ENCODE assay signal across 12 cellular contexts in genomic region chr2:189022002-189022401, GRCh38. TPM values are rescaled to one million over a fixed set of nuclear protein-coding genes. Genes with fewer than 3 reads are reported as not detected.
DNase-seq lines count a peak whose midpoint lies in the region; ATAC-seq and TF ChIP-seq lines count a peak whose summit lies in the region.
"Had no signal": no experiment of that assay in that cellular context is flagged by ENCODE, and none has a peak within 500 bp of the region (broad histone marks: within the 10 kb centered on the region; RNA-seq: fewer than 3 reads in every experiment).

No MANE protein-coding gene starts in this region.

- DNase-seq in HCEC 1CT = peak; percentile 96
- DNase-seq in coronary artery (ENCODE audit: low spot score) = no peak
- DNase-seq in upper lobe of right lung = no peak
- DNase-seq in GDM1 (lab: John Stamatoyannopoulos, UW) = no peak
- no peak for DNase-seq in NCI-H2196 treated with DMSO at 0.1 percent for 48 hours (lab: John Stamatoyannopoulos, UW; ENCODE audit: unreplicated experiment)
- no peak for DNase-seq in WTC11 (ENCODE audit: low spot score)
- DNase-seq: DMS79, head of caudate nucleus, T1000 had no signal

- H3K4me1 Mint-ChIP-seq in WTC11 = no peaks in the 10 kb centered on the region
- H3K4me1 Mint-ChIP-seq: stimulated activated effector memory CD8-positive, alpha-beta T cell treated with anti-CD3 and anti-CD28 coated beads, Interleukin-12 subunit alpha, Interleukin-12 subunit beta, amount 100 ng/mL, for 72 hours had no signal

- H3K36me3 ChIP-seq in muscle layer of duodenum (ENCODE audit: control insufficient read depth in 1 of 2, insufficient read depth in 2 of 2, low read length in 2 of 2) (no peaks in the 10 kb centered on the region), upper lobe of right lung (no peaks in the 10 kb centered on the region)

- no peaks in the 10 kb centered on the region; the same call in 1 of the 2 replicates for H3K27me3 Mint-ChIP-seq in WTC11 (ENCODE audit: low read depth)

- H3K4me3 Mint-ChIP-seq in WTC11 = no peak overlapping the region
- H3K4me3 Mint-ChIP-seq: stimulated activated effector memory CD8-positive, alpha-beta T cell treated with anti-CD3 and anti-CD28 coated beads, Interleukin-12 subunit alpha, Interleukin-12 subunit beta, amount 100 ng/mL, for 72 hours had no signal

- TF ChIP-seq CTCF in coronary artery (IDR thresholded peaks at IDR 0.05) (no peak), upper lobe of right lung (IDR thresholded peaks at IDR 0.05) (no peak), WTC11 (IDR thresholded peaks at IDR 0.05) (no peak)

- no peaks in the 10 kb centered on the region for H3K9me3 ChIP-seq in muscle layer of duodenum (ENCODE audit: control insufficient read depth in 1 of 2, low read length in 2 of 2)
- H3K9me3 ChIP-seq in upper lobe of right lung = no peaks in the 10 kb centered on the region

- no peak overlapping the region for H3K27ac Mint-ChIP-seq in WTC11
- H3K27ac Mint-ChIP-seq: stimulated activated effector memory CD8-positive, alpha-beta T cell treated with anti-CD3 and anti-CD28 coated beads, Interleukin-12 subunit alpha, Interleukin-12 subunit beta, amount 100 ng/mL, for 72 hours had no signal

- H3K4me1 ChIP-seq in muscle layer of duodenum (ENCODE audit: control insufficient read depth in 1 of 2, insufficient read depth in 2 of 2, low read length in 2 of 2) (no peaks in the 10 kb centered on the region), upper lobe of right lung (no peaks in the 10 kb centered on the region)

- CTCF ChIA-PET in WTC11 (lab: Charles Lee) = no interaction called here

- intact Hi-C loops in upper lobe of right lung (cut with DNase I) = no loop called here

- no peaks in the 10 kb centered on the region for H3K27me3 ChIP-seq in muscle layer of duodenum (ENCODE audit: low read depth, low read length)
- no peaks in the 10 kb centered on the region for H3K27me3 ChIP-seq in upper lobe of right lung

- H3K27ac ChIP-seq in coronary artery = peak overlapping the region; percentile 36 to 70
- H3K27ac ChIP-seq in muscle layer of duodenum (ENCODE audit: low read length) = peak overlapping the region; percentile 64
- peak overlapping the region; percentile 14 for H3K27ac ChIP-seq in upper lobe of right lung

- H3K4me3 ChIP-seq in coronary artery = no peak overlapping the region
- no peak overlapping the region for H3K4me3 ChIP-seq in muscle layer of duodenum (ENCODE audit: low read depth in 1 of 2, low read length in 2 of 2)
- H3K4me3 ChIP-seq in upper lobe of right lung = no peak overlapping the region

- POLR2A ChIA-PET in WTC11 (lab: Charles Lee) = no interaction called here

- ATAC-seq in upper lobe of right lung (no peak), WTC11 (no peak)
- ATAC-seq: HepG2 had no signal

- H3K36me3 Mint-ChIP-seq in WTC11 = no peaks in the 10 kb centered on the region
- H3K36me3 Mint-ChIP-seq: stimulated activated effector memory CD8-positive, alpha-beta T cell treated with anti-CD3 and anti-CD28 coated beads, Interleukin-12 subunit alpha, Interleukin-12 subunit beta, amount 100 ng/mL, for 72 hours had no signal

- no peaks in the 10 kb centered on the region for H3K9me3 Mint-ChIP-seq in WTC11

TF ChIP-seq in WTC11, 78 proteins besides CTCF, POLR2A, EP300 and RAD21:
- TF ChIP-seq ATF1 (CRISPR knock-in tag; IDR thresholded peaks at IDR 0.05) = no peak
- TF ChIP-seq, protein P1, sequence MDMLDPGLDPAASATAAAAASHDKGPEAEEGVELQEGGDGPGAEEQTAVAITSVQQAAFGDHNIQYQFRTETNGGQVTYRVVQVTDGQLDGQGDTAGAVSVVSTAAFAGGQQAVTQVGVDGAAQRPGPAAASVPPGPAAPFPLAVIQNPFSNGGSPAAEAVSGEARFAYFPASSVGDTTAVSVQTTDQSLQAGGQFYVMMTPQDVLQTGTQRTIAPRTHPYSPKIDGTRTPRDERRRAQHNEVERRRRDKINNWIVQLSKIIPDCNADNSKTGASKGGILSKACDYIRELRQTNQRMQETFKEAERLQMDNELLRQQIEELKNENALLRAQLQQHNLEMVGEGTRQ (CRISPR knock-in tag; IDR thresholded peaks at IDR 0.05) = no peak
- no peak for TF ChIP-seq OVOL2 (CRISPR knock-in tag; IDR thresholded peaks at IDR 0.05; ENCODE audit: borderline replicate concordance)
- TF ChIP-seq, protein P2, sequence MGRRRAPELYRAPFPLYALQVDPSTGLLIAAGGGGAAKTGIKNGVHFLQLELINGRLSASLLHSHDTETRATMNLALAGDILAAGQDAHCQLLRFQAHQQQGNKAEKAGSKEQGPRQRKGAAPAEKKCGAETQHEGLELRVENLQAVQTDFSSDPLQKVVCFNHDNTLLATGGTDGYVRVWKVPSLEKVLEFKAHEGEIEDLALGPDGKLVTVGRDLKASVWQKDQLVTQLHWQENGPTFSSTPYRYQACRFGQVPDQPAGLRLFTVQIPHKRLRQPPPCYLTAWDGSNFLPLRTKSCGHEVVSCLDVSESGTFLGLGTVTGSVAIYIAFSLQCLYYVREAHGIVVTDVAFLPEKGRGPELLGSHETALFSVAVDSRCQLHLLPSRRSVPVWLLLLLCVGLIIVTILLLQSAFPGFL (CRISPR knock-in tag; IDR thresholded peaks at IDR 0.05; ENCODE audit: borderline replicate concordance) = no peak
- no peak for TF ChIP-seq NR2C2 (CRISPR knock-in tag; IDR thresholded peaks at IDR 0.05)
- no peak for TF ChIP-seq NFATC4 (CRISPR knock-in tag; IDR thresholded peaks at IDR 0.05)

RNA-seq across cellular contexts. Expression of gene COL3A1, which starts 47.8 kb away (rescaled TPM):
- total RNA-seq in upper lobe of right lung (188 TPM), WTC11 (2021) (0.61 to 2.1 TPM (median 0.76 TPM) in 3 replicates)

Comparison
In these comparisons a context has a peak if more than half of its experiments do, and no peak if none do; other contexts are left out.
1. H3K27ac ChIP-seq: peak in every context shown above with its lines; median percentile 64 in muscle layer of duodenum; 53 in coronary artery; 14 in upper lobe of right lung.
2. RNA of gene COL3A1, which starts 47.8 kb away (total RNA-seq): 188 TPM in upper lobe of right lung (single experiment); 0.61 to 2.1 TPM in WTC11; every median in the first group is over 10 times any median in the second.